In genomic region chr12:112539221-112539620, GRCh38 we compare ENCODE assay signal across 1 cellular context.
TF ChIP-seq lines count a peak whose summit lies in the region.

No MANE protein-coding gene starts in this region.

TF ChIP-seq in SK-N-SH, 30 proteins besides CTCF, POLR2A, EP300 and RAD21 (continued from another document):
- no peak for TF ChIP-seq USF2 (IDR thresholded peaks at IDR 0.05; ENCODE audit: borderline replicate concordance, low read depth, low read length)
- TF ChIP-seq FOSL2 (IDR thresholded peaks at IDR 0.05; ENCODE audit: borderline replicate concordance, low read depth): no peak
